29 cellular contexts compared by ENCODE assay signal in the genomic region with DNA sequence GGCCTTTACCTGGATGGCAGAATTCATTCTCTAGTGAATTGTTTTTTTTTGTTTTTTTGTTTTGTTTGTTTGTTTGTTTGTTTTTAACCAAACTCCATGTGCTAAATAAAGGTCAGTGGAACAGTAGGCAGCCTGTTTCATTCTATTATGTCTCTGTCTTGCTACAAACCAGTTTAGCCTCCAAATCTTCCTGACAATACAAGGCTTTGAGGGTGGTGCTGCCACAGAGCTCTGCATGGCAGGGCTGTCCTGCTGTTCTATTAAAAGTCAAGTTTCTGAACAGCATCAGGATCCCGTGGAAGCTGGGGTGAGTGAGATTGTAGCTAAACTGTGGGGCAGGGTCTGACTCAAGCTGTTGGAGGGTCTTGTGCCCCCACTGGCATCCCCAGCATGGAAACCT.
"Had no signal": no experiment of that assay in that cellular context is flagged by ENCODE, and none has a peak within 500 bp of the region (broad histone marks: within the 10 kb centered on the region; RNA-seq: fewer than 3 reads in every experiment).

No MANE protein-coding gene starts in this region.

- H3K27me3 Mint-ChIP-seq: progenitor cell of endocrine pancreas had no signal

- H3K4me3 ChIP-seq: heart right ventricle, hepatocyte, left ventricle myocardium inferior, lung, mucosa of descending colon, skin epidermis, suprapubic skin, thoracic aorta, tibial artery, vagina had no signal

- H3K9ac ChIP-seq: parathyroid adenoma had no signal

- H3K36me3 ChIP-seq: heart right ventricle, left ventricle myocardium inferior, neutrophil, suprapubic skin, thoracic aorta, tibial artery, vagina had no signal

- H3K4me3 Mint-ChIP-seq: memory B cell; naive thymus-derived CD4-positive, alpha-beta T cell; natural killer cell treated with Interleukin-12 subunit alpha and Interleukin-12 subunit beta and Interleukin-15 and Interleukin-18, amount 100 ng/mL, for 72 hours; stimulated activated naive CD8-positive, alpha-beta T cell treated with anti-CD3 and anti-CD28 coated beads, Interleukin-15, Interleukin-2, amounts not matched to agents 100 ng/mL and 50 ng/mL, for 24 hours; type B pancreatic cell had no signal

- H3K27ac Mint-ChIP-seq: memory B cell; naive thymus-derived CD4-positive, alpha-beta T cell; natural killer cell treated with Interleukin-12 subunit alpha and Interleukin-12 subunit beta and Interleukin-15 and Interleukin-18, amount 100 ng/mL, for 72 hours; progenitor cell of endocrine pancreas; stimulated activated naive CD8-positive, alpha-beta T cell treated with anti-CD3 and anti-CD28 coated beads, Interleukin-15, Interleukin-2, amounts not matched to agents 100 ng/mL and 50 ng/mL, for 24 hours; type B pancreatic cell had no signal

- H3K27me3 ChIP-seq: heart right ventricle, hepatocyte, neutrophil, suprapubic skin, tibial artery, vagina had no signal

- H3K9me3 ChIP-seq: mucosa of descending colon, suprapubic skin, vagina had no signal

- H3K4me1 ChIP-seq: parathyroid adenoma, suprapubic skin, vagina had no signal

- H3K36me3 Mint-ChIP-seq: type B pancreatic cell had no signal

- H3K27ac ChIP-seq: heart right ventricle, hepatocyte, left ventricle myocardium inferior, neutrophil, parathyroid adenoma, skin epidermis, suprapubic skin, thoracic aorta, tibial artery, vagina had no signal

- DNase-seq: heart right ventricle; islet precursor cell; left ventricle myocardium inferior; midbrain; mucosa of descending colon; naive thymus-derived CD4-positive, alpha-beta T cell; occipital lobe; retina; right cardiac atrium; stimulated activated CD4-positive, alpha-beta T cell treated with anti-CD3 and anti-CD28 coated beads, Interleukin-12 subunit alpha, Interleukin-12 subunit beta, amount 100 ng/mL, for 4 hours; stimulated activated CD4-positive, alpha-beta T cell treated with anti-CD3 and anti-CD28 coated beads, Interleukin-15, amount 100 ng/mL, for 24 hours; stimulated activated CD4-positive, alpha-beta T cell treated with anti-CD3 and anti-CD28 coated beads, Interleukin-2, amount 100 ng/mL, for 24 hours; stimulated activated CD4-positive, alpha-beta T cell treated with anti-CD3 and anti-CD28 coated beads, Interleukin-4, amount 100 ng/mL, for 1 hour; stimulated activated naive CD4-positive, alpha-beta T cell; tibial artery had no signal

- ATAC-seq: heart right ventricle; mucosa of descending colon; naive thymus-derived CD4-positive, alpha-beta T cell; natural killer cell treated with Interleukin-12 subunit alpha and Interleukin-12 subunit beta and Interleukin-15 and Interleukin-18, amount 100 ng/mL, for 72 hours; right cardiac atrium; sciatic nerve had no signal
